ENCODE assay signal across 17 cellular contexts in genomic region chr16:68492151-68492500, GRCh38. TPM values are rescaled to one million over a fixed set of nuclear protein-coding genes. Genes with fewer than 3 reads are reported as not detected.
"Had no signal": no experiment of that assay in that cellular context is flagged by ENCODE, and none has a peak within 500 bp of the region (broad histone marks: within the 10 kb centered on the region; RNA-seq: fewer than 3 reads in every experiment).

No MANE protein-coding gene starts in this region.

- H3K27ac Mint-ChIP-seq: activated CD4-positive, alpha-beta T cell treated with anti-CD3 and anti-CD28 coated beads, Interleukin-2, amount 10 ng/mL, durations not matched to agents 7 days and 5 days; naive thymus-derived CD4-positive, alpha-beta T cell; T-helper 2 cell treated with Interferon-gamma antibody and Interleukin-4, amounts not matched to agents 5 μg/mL and 100 μg/mL, for 36 hours had no signal

- H3K9me3 Mint-ChIP-seq: activated CD4-positive, alpha-beta T cell treated with anti-CD3 and anti-CD28 coated beads, Interleukin-2, amount 10 ng/mL, durations not matched to agents 7 days and 5 days; T-helper 2 cell treated with Interferon-gamma antibody and Interleukin-4, amounts not matched to agents 5 μg/mL and 100 μg/mL, for 36 hours had no signal

- H3K4me1 Mint-ChIP-seq: activated CD4-positive, alpha-beta T cell treated with anti-CD3 and anti-CD28 coated beads, Interleukin-2, amount 10 ng/mL, durations not matched to agents 7 days and 5 days had no signal

- H3K9me3 ChIP-seq: gastroesophageal sphincter, heart right ventricle, lower lobe of right lung, prostate gland, tibial nerve, uterus had no signal

- H3K36me3 Mint-ChIP-seq: naive thymus-derived CD4-positive, alpha-beta T cell had no signal

- H3K4me3 ChIP-seq: gastroesophageal sphincter, heart right ventricle, lower lobe of right lung, prostate gland, tibial nerve, uterus had no signal

- H3K27me3 ChIP-seq: tibial nerve, uterus had no signal

- DNase-seq: activated CD4-positive, alpha-beta T cell treated with anti-CD3 and anti-CD28 coated beads, Interleukin-2, amount 10 ng/mL, durations not matched to agents 7 days and 5 days; activated naive CD4-positive, alpha-beta T cell treated with Interleukin-2 at 50 U/mL for 16 hours; activated T-cell treated with anti-CD3 and anti-CD28 coated beads for 4 hours; anterior cingulate cortex; dermis blood vessel endothelial cell; erythroblast; heart right ventricle; lower lobe of right lung; naive thymus-derived CD4-positive, alpha-beta T cell; stimulated activated CD4-positive, alpha-beta T cell treated with anti-CD3 and anti-CD28 coated beads, Interleukin-1b, Interleukin-23, amount 100 ng/mL, for 48 hours; uterus had no signal

- ATAC-seq: gastroesophageal sphincter; naive thymus-derived CD4-positive, alpha-beta T cell; sciatic nerve had no signal

- H3K27ac ChIP-seq: gastroesophageal sphincter, heart right ventricle, lower lobe of right lung, prostate gland, uterus had no signal

- H3K36me3 ChIP-seq: gastroesophageal sphincter, heart right ventricle, lower lobe of right lung, prostate gland, tibial nerve, uterus had no signal

- H3K4me3 Mint-ChIP-seq: activated CD4-positive, alpha-beta T cell treated with anti-CD3 and anti-CD28 coated beads, Interleukin-2, amount 10 ng/mL, durations not matched to agents 7 days and 5 days; T-helper 2 cell treated with Interferon-gamma antibody and Interleukin-4, amounts not matched to agents 5 μg/mL and 100 μg/mL, for 36 hours had no signal

- H3K4me1 ChIP-seq: prostate gland, tibial nerve, uterus had no signal

RNA-seq across cellular contexts. Expression of gene SMPD3, which starts 43.8 kb away (rescaled TPM):
- total RNA-seq: bronchial epithelial cell had no signal
